ENCODE assay signal across 8 cellular contexts in the genomic region with DNA sequence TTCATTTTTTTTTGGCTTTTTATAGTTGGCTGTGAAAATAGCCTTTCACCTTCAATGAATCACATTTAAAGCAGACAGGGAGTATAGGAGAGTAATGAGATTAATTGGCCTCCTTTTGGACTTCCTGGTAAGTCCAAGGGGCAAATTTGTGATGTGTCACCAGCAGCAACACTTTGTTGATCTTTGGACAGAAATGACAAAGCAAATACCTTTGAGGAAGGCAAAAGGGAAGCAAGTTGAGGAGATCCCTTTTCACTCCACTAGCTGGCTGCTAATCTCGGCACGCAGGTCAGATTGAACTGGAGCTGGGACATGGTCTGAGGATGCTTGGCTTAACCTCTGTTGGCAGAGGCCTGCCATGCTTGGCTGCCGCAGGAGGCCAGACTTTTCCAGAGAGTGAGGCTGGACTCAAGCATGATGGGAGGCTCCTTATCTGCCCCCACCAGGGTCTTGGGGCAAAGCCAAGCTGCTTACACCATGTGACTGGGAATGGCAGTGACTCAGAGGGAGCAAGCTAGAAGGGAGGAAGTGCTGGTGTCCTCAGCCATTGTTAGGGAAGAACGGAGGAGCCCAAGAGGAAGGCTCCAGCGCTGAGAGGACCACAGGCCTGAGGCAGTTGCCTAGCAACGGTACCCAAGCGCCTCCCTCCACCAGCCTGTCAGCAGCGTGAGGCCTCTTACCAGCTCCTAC.
DNase-seq lines count a peak whose midpoint lies in the region; ATAC-seq and TF ChIP-seq lines count a peak whose summit lies in the region.

No MANE protein-coding gene starts in this region.

- H3K27ac Mint-ChIP-seq in WTC11: no peak overlapping the region
- H3K27ac Mint-ChIP-seq in activated CD4-positive, alpha-beta memory T cell treated with anti-CD3 and anti-CD28 coated beads, Interleukin-2, amount 10 ng/mL, durations not matched to agents 7 days and 5 days: no peak overlapping the region

- H3K27me3 ChIP-seq in HUES48 (ENCODE audit: control insufficient read depth, insufficient read depth, low read length): no peaks in the 10 kb centered on the region
- H3K27me3 ChIP-seq in right atrium auricular region: no peaks in the 10 kb centered on the region
- H3K27me3 ChIP-seq in skeletal muscle tissue (ENCODE audit: control insufficient read depth in 3 of 3, insufficient read depth in 3 of 3, low read length in 3 of 3): no peaks in the 10 kb centered on the region

- H3K4me1 ChIP-seq in HUES48 (ENCODE audit: control insufficient read depth, insufficient read depth, low read length) (no peaks in the 10 kb centered on the region), right atrium auricular region (peaks cover 0 to 22% of the 10 kb centered on the region in 2 donors), skeletal muscle tissue (ENCODE audit: control insufficient read depth in 3 of 3, insufficient read depth in 3 of 3, low read length in 3 of 3) (peaks cover 2 to 7% (median 6%) of the 10 kb centered on the region in 3 donors)

- POLR2A ChIA-PET in WTC11 (lab: Charles Lee): interaction anchor here (1.3 kb wide), 1 partner anchor 11 kb away, joined by 3 read pairs; no protein-coding TSS in a partner anchor
- POLR2A ChIA-PET in activated CD4-positive, alpha-beta memory T cell treated with anti-CD3 and anti-CD28 coated beads, Interleukin-2, amount 10 ng/mL, durations not matched to agents 7 days and 5 days (lab: Charles Lee): no interaction called here

- no peaks in the 10 kb centered on the region for H3K27me3 Mint-ChIP-seq in WTC11 (ENCODE audit: low read depth)
- H3K27me3 Mint-ChIP-seq in activated CD4-positive, alpha-beta memory T cell treated with anti-CD3 and anti-CD28 coated beads, Interleukin-2, amount 10 ng/mL, durations not matched to agents 7 days and 5 days: peaks cover 8% of the 10 kb centered on the region

- peak overlapping the region; percentile 43 for H3K27ac ChIP-seq in HUES48 (ENCODE audit: low read depth, low read length)
- H3K27ac ChIP-seq in right atrium auricular region: peak overlapping the region; percentile 58 to 83
- peak overlapping the region; percentile 2 for H3K27ac ChIP-seq in skeletal muscle tissue (ENCODE audit: low read depth, low read length)

- peak; percentile 50 for DNase-seq in WTC11 (ENCODE audit: low spot score)
- peak; percentile 75 for DNase-seq in right atrium auricular region (ENCODE audit: low spot score)
- no peak for DNase-seq in activated CD4-positive, alpha-beta memory T cell treated with anti-CD3 and anti-CD28 coated beads, Interleukin-2, amount 10 ng/mL, durations not matched to agents 7 days and 5 days
- no peak for DNase-seq in NCI-H526 treated with DMSO at 0.1 percent for 48 hours (lab: John Stamatoyannopoulos, UW)
- no peak for DNase-seq in activated effector memory CD4-positive, alpha-beta T cell treated with anti-CD3 and anti-CD28 coated beads, Interleukin-2, amount 50 U/mL, for 16 hours

- H3K4me3 Mint-ChIP-seq in WTC11: no peak overlapping the region
- H3K4me3 Mint-ChIP-seq in activated CD4-positive, alpha-beta memory T cell treated with anti-CD3 and anti-CD28 coated beads, Interleukin-2, amount 10 ng/mL, durations not matched to agents 7 days and 5 days: no peak overlapping the region

- H3K36me3 ChIP-seq in HUES48 (ENCODE audit: control insufficient read depth, insufficient read depth, low read length) (no peaks in the 10 kb centered on the region), right atrium auricular region (no peaks in the 10 kb centered on the region), skeletal muscle tissue (ENCODE audit: control insufficient read depth in 3 of 3, insufficient read depth in 3 of 3, low read length in 3 of 3) (no peaks in the 10 kb centered on the region)

- H3K9me3 ChIP-seq in HUES48 (ENCODE audit: control insufficient read depth, insufficient read depth, low read length) (no peaks in the 10 kb centered on the region), right atrium auricular region (no peaks in the 10 kb centered on the region), skeletal muscle tissue (ENCODE audit: control insufficient read depth in 3 of 3, low read length in 3 of 3) (peaks cover 0 to 2% (median 0%) of the 10 kb centered on the region in 3 donors)

- no peaks in the 10 kb centered on the region for H3K36me3 Mint-ChIP-seq in WTC11
- no peaks in the 10 kb centered on the region for H3K36me3 Mint-ChIP-seq in activated CD4-positive, alpha-beta memory T cell treated with anti-CD3 and anti-CD28 coated beads, Interleukin-2, amount 10 ng/mL, durations not matched to agents 7 days and 5 days (ENCODE audit: low read depth)

- H3K4me3 ChIP-seq in HUES48 (ENCODE audit: low read depth, low read length): no peak overlapping the region
- no peak overlapping the region for H3K4me3 ChIP-seq in right atrium auricular region
- H3K4me3 ChIP-seq in skeletal muscle tissue (ENCODE audit: low read length in 3 of 3): no peak overlapping the region

- CTCF ChIA-PET in WTC11 (lab: Charles Lee): interaction anchor here (0.8 kb wide), 1 partner anchor 149 kb away, joined by 3 read pairs; no protein-coding TSS in a partner anchor
- CTCF ChIA-PET in activated CD4-positive, alpha-beta memory T cell treated with anti-CD3 and anti-CD28 coated beads, Interleukin-2, amount 10 ng/mL, durations not matched to agents 7 days and 5 days (lab: Charles Lee): no interaction called here

- H3K4me1 Mint-ChIP-seq in WTC11: peaks cover 19% of the 10 kb centered on the region
- H3K4me1 Mint-ChIP-seq in activated CD4-positive, alpha-beta memory T cell treated with anti-CD3 and anti-CD28 coated beads, Interleukin-2, amount 10 ng/mL, durations not matched to agents 7 days and 5 days: no peaks in the 10 kb centered on the region

- H3K9ac ChIP-seq in HUES48 (ENCODE audit: low read depth, low read length) (no peak overlapping the region), skeletal muscle tissue (ENCODE audit: low read depth in 1 of 3, low read length in 3 of 3) (no peak overlapping the region)

- peak; percentile 95 for ATAC-seq in WTC11
- ATAC-seq in GM18502 (IDR thresholded peaks at IDR 0.05; ENCODE audit: poor library complexity, unreplicated experiment): no peak

- no peak for TF ChIP-seq CTCF in WTC11 (IDR thresholded peaks at IDR 0.05)
- TF ChIP-seq CTCF in right atrium auricular region (IDR thresholded peaks at IDR 0.05): no peak

- H3K9me3 Mint-ChIP-seq in WTC11: no peaks in the 10 kb centered on the region
- no peaks in the 10 kb centered on the region for H3K9me3 Mint-ChIP-seq in activated CD4-positive, alpha-beta memory T cell treated with anti-CD3 and anti-CD28 coated beads, Interleukin-2, amount 10 ng/mL, durations not matched to agents 7 days and 5 days

TF ChIP-seq in WTC11, 78 proteins besides CTCF, POLR2A, EP300 and RAD21:
- TF ChIP-seq, protein P1, sequence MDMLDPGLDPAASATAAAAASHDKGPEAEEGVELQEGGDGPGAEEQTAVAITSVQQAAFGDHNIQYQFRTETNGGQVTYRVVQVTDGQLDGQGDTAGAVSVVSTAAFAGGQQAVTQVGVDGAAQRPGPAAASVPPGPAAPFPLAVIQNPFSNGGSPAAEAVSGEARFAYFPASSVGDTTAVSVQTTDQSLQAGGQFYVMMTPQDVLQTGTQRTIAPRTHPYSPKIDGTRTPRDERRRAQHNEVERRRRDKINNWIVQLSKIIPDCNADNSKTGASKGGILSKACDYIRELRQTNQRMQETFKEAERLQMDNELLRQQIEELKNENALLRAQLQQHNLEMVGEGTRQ (CRISPR knock-in tag; IDR thresholded peaks at IDR 0.05): 0 out of 2 replicates have a peak, but pooled peaks have one; percentile 44
- TF ChIP-seq ZSCAN18 (CRISPR knock-in tag; IDR thresholded peaks at IDR 0.05): no peak
- no peak for TF ChIP-seq ZNF512 (CRISPR knock-in tag; IDR thresholded peaks at IDR 0.05; ENCODE audit: borderline replicate concordance)
- no peak for TF ChIP-seq JAZF1 (CRISPR knock-in tag; IDR thresholded peaks at IDR 0.05)

Comparison
In these comparisons a context has a peak if more than half of its experiments do, and no peak if none do; other contexts are left out.
1. H3K27ac ChIP-seq: peak in every context shown above with its lines; median percentile 70 in right atrium auricular region; 43 in HUES48; 2 in skeletal muscle tissue.
2. DNase-seq: peak in WTC11 (single experiment) and right atrium auricular region (single experiment); none in activated CD4-positive, alpha-beta memory T cell treated with anti-CD3 and anti-CD28 coated beads, Interleukin-2, amount 10 ng/mL, durations not matched to agents 7 days and 5 days (single experiment), NCI-H526 treated with DMSO at 0.1 percent for 48 hours (single experiment) and activated effector memory CD4-positive, alpha-beta T cell treated with anti-CD3 and anti-CD28 coated beads, Interleukin-2, amount 50 U/mL, for 16 hours (single experiment).